Comparison of ENCODE assay signal across 8 cellular contexts in genomic region chr11:134253189-134253993, GRCh38. TPM values are rescaled to one million over a fixed set of nuclear protein-coding genes. Genes with fewer than 3 reads are reported as not detected.
DNase-seq lines count a peak whose midpoint lies in the region; ATAC-seq and TF ChIP-seq lines count a peak whose summit lies in the region.

ACAD8 (plus strand) TSS chr11:134253568; CDS start chr11:134253601, 33 bp downstream.
THYN1 (minus strand) TSS chr11:134253352; CDS start chr11:134252882, 470 bp downstream.

- H3K9me3 Mint-ChIP-seq in IgD-negative memory B cell: no peaks in the 10 kb centered on the region

- no peak for TF ChIP-seq CTCF in epithelial cell of esophagus (IDR thresholded peaks at IDR 0.05; ENCODE audit: insufficient read depth, low read depth, low read length, missing control alignments)

- peak within 1 kb of the TSS; percentile 86 for H3K4me3 ChIP-seq in epithelial cell of esophagus (ENCODE audit: low read length)

- ATAC-seq in GM21529 (IDR thresholded peaks at IDR 0.05; ENCODE audit: unreplicated experiment): peak; percentile 98

- peaks cover 3% of the 10 kb centered on the region for H3K36me3 Mint-ChIP-seq in IgD-negative memory B cell

- H3K27ac Mint-ChIP-seq in IgD-negative memory B cell: peak within 1 kb of the TSS; percentile 43 to 84 (median 71)

- peak; percentile 95 for DNase-seq in DMS153 (lab: John Stamatoyannopoulos, UW)
- DNase-seq in OCI-M2 (lab: John Stamatoyannopoulos, UW; ENCODE audit: unreplicated experiment): peak; percentile 60
- DNase-seq in activated T-cell treated with anti-CD3 and anti-CD28 coated beads for 4 hours: peak; percentile 90
- peak; percentile 98 for DNase-seq in epithelial cell of esophagus (ENCODE audit: low read depth)
- peak; percentile 97 for DNase-seq in mucosa of gallbladder (ENCODE audit: low spot score)
- peak; percentile 82 to 92 for DNase-seq in stimulated activated CD8-positive, alpha-beta memory T cell treated with anti-CD3 and anti-CD28 coated beads, Interleukin-4, amount 100 ng/mL, for 4 hours (ENCODE audit: low read depth in 2 of 2, low spot score in 1 of 2)

- H3K27me3 Mint-ChIP-seq in IgD-negative memory B cell: no peaks in the 10 kb centered on the region

- peak within 1 kb of the TSS; percentile 96 to 98 (median 97) for H3K4me3 Mint-ChIP-seq in IgD-negative memory B cell

- peaks cover 18 to 26% (median 21%) of the 10 kb centered on the region in 3 donors for H3K4me1 Mint-ChIP-seq in IgD-negative memory B cell

RNA-seq across cellular contexts. Expression of gene ACAD8, which starts in this region (rescaled TPM):
- 14.2 TPM for polyA plus RNA-seq in IgD-negative memory B cell
- total RNA-seq in mucosa of gallbladder: 29.7 TPM

RNA-seq across cellular contexts. Expression of gene THYN1, which starts in this region (rescaled TPM):
- polyA plus RNA-seq in IgD-negative memory B cell: 77.4 TPM
- 39.4 TPM for total RNA-seq in mucosa of gallbladder

Comparison
In these comparisons a context has a peak if more than half of its experiments do, and no peak if none do; other contexts are left out.
1. Peak in every context shown above with its lines: DNase-seq, ATAC-seq and H3K4me3 ChIP-seq.